ENCODE assay signal across 14 cellular contexts in genomic region chr6:63507096-63507495, GRCh38.
DNase-seq lines count a peak whose midpoint lies in the region; ATAC-seq, FAIRE-seq and TF ChIP-seq lines count a peak whose summit lies in the region.
"Had no signal": no experiment of that assay in that cellular context is flagged by ENCODE, and none has a peak within 500 bp of the region (broad histone marks: within the 10 kb centered on the region; RNA-seq: fewer than 3 reads in every experiment).

No MANE protein-coding gene starts in this region.

- H3K27me3 ChIP-seq in H1 (replicated peaks in 1 of 4; ENCODE audit: control insufficient read depth in 3 of 4, extremely low read depth in 1 of 4, insufficient read depth in 3 of 4, low read length in 3 of 4) (no peaks in the 10 kb centered on the region), PC-3 (ENCODE audit: low read length) (no peaks in the 10 kb centered on the region)
- no peaks in the 10 kb centered on the region for H3K27me3 ChIP-seq in effector memory CD4-positive, alpha-beta T cell (replicated peaks; ENCODE audit: control insufficient read depth, insufficient read depth, low read length, poor library complexity, severe bottlenecking)

- peak overlapping the region in 1 of 2 experiments; percentile 36; a peak in 4 of 6 replicates for H3K27ac ChIP-seq in A549
- no peak overlapping the region for H3K27ac ChIP-seq in H1 (ENCODE audit: low read depth, low read length)
- no peak overlapping the region for H3K27ac ChIP-seq in effector memory CD4-positive, alpha-beta T cell (ENCODE audit: insufficient read depth, low read length, poor library complexity, severe bottlenecking)
- no peak overlapping the region for H3K27ac ChIP-seq in PC-3 (ENCODE audit: low read length)
- H3K27ac ChIP-seq: SK-N-MC had no signal

- DNase-seq in A549 (ENCODE audit: low read depth in 1 of 2, low spot score in 1 of 2) (no peak), GM12892 (ENCODE audit: insufficient read length) (no peak), NAMALWA (ENCODE audit: low spot score) (peak; percentile 7), H1 (ENCODE audit: low read depth in 1 of 2, low spot score in 2 of 2) (no peak), PC-3 (no peak)
- no peak for DNase-seq in effector memory CD4-positive, alpha-beta T cell
- DNase-seq: Caco-2; DMS153; NCI-H187 treated with DMSO at 0.1 percent for 48 hours; NCI-H69; NK-92 treated with Interleukin-12 subunit alpha and Interleukin-12 subunit beta, amount 100 ng/mL, for 24 hours had no signal

- H2BK12ac ChIP-seq in H1 (ENCODE audit: low read depth, low read length) = no peak overlapping the region

- CTCF ChIA-PET in A549 (lab: Yijun Ruan, JAX) (no interaction called here), H1 (lab: Charles Lee; ENCODE audit: partially characterized antibody) (no interaction called here), PC-3 (lab: Charles Lee) (no interaction called here)

- no peaks in the 10 kb centered on the region for H3K9me3 ChIP-seq in A549
- no peaks in the 10 kb centered on the region for H3K9me3 ChIP-seq in H1 (ENCODE audit: insufficient read depth in 2 of 2, low read depth in 1 of 2, low read length in 1 of 2)
- no peaks in the 10 kb centered on the region for H3K9me3 ChIP-seq in effector memory CD4-positive, alpha-beta T cell (ENCODE audit: control insufficient read depth, low read length)
- no peaks in the 10 kb centered on the region for H3K9me3 ChIP-seq in PC-3 (ENCODE audit: low read length)
- H3K9me3 ChIP-seq: Caco-2 had no signal

- no peak for TF ChIP-seq POLR2A in A549 (IDR thresholded peaks at IDR 0.05; ENCODE audit: low read length)
- TF ChIP-seq POLR2A in GM12892 (IDR thresholded peaks at IDR 0.05; ENCODE audit: low read depth, low read length) = no peak
- TF ChIP-seq POLR2A in H1 (IDR thresholded peaks at IDR 0.05; ENCODE audit: control extremely low read depth in 1 of 2, low read depth in 2 of 2, low read length in 2 of 2) = no peak

- H3K79me2 ChIP-seq in H1 (ENCODE audit: control insufficient read depth in 1 of 2, insufficient read depth in 2 of 2, low read length in 2 of 2) (no peaks in the 10 kb centered on the region), PC-3 (ENCODE audit: low read length) (no peaks in the 10 kb centered on the region)

- no peak overlapping the region for H4K8ac ChIP-seq in H1 (ENCODE audit: extremely low read depth, insufficient read depth, low read length)

- H2AFZ ChIP-seq in H1 (ENCODE audit: low read length) (0 out of 2 replicates have a peak overlapping the region, but pooled peaks have one; percentile 7), PC-3 (ENCODE audit: low read length) (no peak overlapping the region)

- H3K4me2 ChIP-seq in A549 (no peak overlapping the region), H1 (ENCODE audit: insufficient read depth in 1 of 2, low read depth in 2 of 2, low read length in 2 of 2) (no peak overlapping the region), PC-3 (ENCODE audit: low read length) (no peak overlapping the region)

- no peak overlapping the region for H4K91ac ChIP-seq in H1 (replicated peaks; ENCODE audit: insufficient read length, low read length)

- H3K18ac ChIP-seq in H1 (ENCODE audit: extremely low read depth, low read length) = no peak overlapping the region

- no peak overlapping the region for H3K23ac ChIP-seq in H1 (ENCODE audit: insufficient read length)

- FAIRE-seq in A549 (lab: Jason Lieb, UNC) (no peak), GM12892 (lab: Jason Lieb, UNC) (peak; percentile 78), H1 (lab: Jason Lieb, UNC) (no peak)
- FAIRE-seq: H54 had no signal

- H2BK120ac ChIP-seq in H1 (replicated peaks; ENCODE audit: low read depth, low read length) = no peak overlapping the region

- no peaks in the 10 kb centered on the region for H3K79me1 ChIP-seq in H1 (ENCODE audit: low read depth, low read length)

- TF ChIP-seq EP300 in A549 (IDR thresholded peaks at IDR 0.05) = no peak
- TF ChIP-seq EP300 in H1 (IDR thresholded peaks at IDR 0.05; ENCODE audit: borderline replicate concordance in 1 of 2, low read depth in 2 of 2, low read length in 2 of 2) = no peak

- intact Hi-C loops in PC-3 (cut with micrococcal nuclease) = no loop called here

- no peaks in the 10 kb centered on the region for H3K9me2 ChIP-seq in PC-3 (replicated peaks; ENCODE audit: low read length)

- H3K23me2 ChIP-seq in H1 (ENCODE audit: low read depth, low read length) = no peaks in the 10 kb centered on the region

- H3K4ac ChIP-seq in H1 (replicated peaks; ENCODE audit: insufficient read length, low read depth, low read length) = no peak overlapping the region

- H3K4me1 ChIP-seq in A549 = peaks cover 43% of the 10 kb centered on the region
- no peaks in the 10 kb centered on the region for H3K4me1 ChIP-seq in H1 (replicated peaks in 1 of 4; ENCODE audit: control insufficient read depth in 3 of 4, insufficient read depth in 4 of 4, low read length in 3 of 4)
- H3K4me1 ChIP-seq in effector memory CD4-positive, alpha-beta T cell (ENCODE audit: control insufficient read depth, insufficient read depth, low read length, poor library complexity, severe bottlenecking) = no peaks in the 10 kb centered on the region
- peaks cover 10% of the 10 kb centered on the region for H3K4me1 ChIP-seq in PC-3 (ENCODE audit: insufficient read depth, low read length)

- TF ChIP-seq RAD21 in A549 (conservative IDR thresholded peaks at IDR 0.05 in 1 of 2, IDR thresholded peaks at IDR 0.05 in 1 of 2) (peak; percentile 21 to 49; a peak in 2 of 5 replicates), H1 (IDR thresholded peaks at IDR 0.05 in 1 of 2, conservative IDR thresholded peaks at IDR 0.05 in 1 of 2; ENCODE audit: low read depth in 2 of 2, low read length in 2 of 2) (peak in 1 of 2 experiments; percentile 19; a peak in 1 of 4 replicates)

- POLR2A ChIA-PET in A549 (lab: Yijun Ruan, JAX) = no interaction called here
- POLR2A ChIA-PET in H1 (lab: Charles Lee; ENCODE audit: partially characterized antibody) = no interaction called here
- POLR2A ChIA-PET in PC-3 (lab: Charles Lee; ENCODE audit: unreplicated experiment) = no interaction called here

- no peaks in the 10 kb centered on the region for H3F3A ChIP-seq in PC-3 (ENCODE audit: low read length, unreplicated experiment)

- no peak overlapping the region for H3K4me3 ChIP-seq in A549
- H3K4me3 ChIP-seq in H1 (ENCODE audit: extremely low read depth in 1 of 4, insufficient read depth in 2 of 4, low read depth in 3 of 4, low read length in 4 of 4) = no peak overlapping the region
- H3K4me3 ChIP-seq in effector memory CD4-positive, alpha-beta T cell (ENCODE audit: insufficient read depth, low read depth, low read length, poor library complexity, severe bottlenecking) = no peak overlapping the region
- H3K4me3 ChIP-seq in PC-3 (ENCODE audit: low read length) = no peak overlapping the region
- H3K4me3 ChIP-seq: SK-N-MC had no signal

- no peak overlapping the region for H3K56ac ChIP-seq in H1 (replicated peaks; ENCODE audit: insufficient read length, low read depth, low read length)

- no peak overlapping the region for H3K14ac ChIP-seq in H1 (ENCODE audit: insufficient read length)

- no peak overlapping the region for H2BK15ac ChIP-seq in H1 (ENCODE audit: low read length)

- TF ChIP-seq CTCF in A549 (IDR thresholded peaks at IDR 0.05) (no peak), H1 (IDR thresholded peaks at IDR 0.05; ENCODE audit: control extremely low read depth in 1 of 3, insufficient read depth in 1 of 3, low read depth in 1 of 3, low read length in 3 of 3) (no peak), PC-3 (conservative IDR thresholded peaks at IDR 0.05; ENCODE audit: low read depth, low read length) (no peak)

- H3K36me3 ChIP-seq in H1 (ENCODE audit: control insufficient read depth in 2 of 4, insufficient read depth in 4 of 4, low read length in 3 of 4) (no peaks in the 10 kb centered on the region), PC-3 (ENCODE audit: low read depth, low read length) (no peaks in the 10 kb centered on the region)
- H3K36me3 ChIP-seq in effector memory CD4-positive, alpha-beta T cell (ENCODE audit: control insufficient read depth, insufficient read depth, low read length) = no peaks in the 10 kb centered on the region

- H2BK20ac ChIP-seq in H1 (ENCODE audit: low read length) = no peak overlapping the region

- H4K20me1 ChIP-seq in H1 (replicated peaks in 1 of 2; ENCODE audit: control insufficient read depth in 1 of 2, insufficient read depth in 2 of 2, low read length in 2 of 2) (peaks cover 0 to 1% of the 10 kb centered on the region in 2 experiments), PC-3 (ENCODE audit: low read length) (no peaks in the 10 kb centered on the region)

- H3K9ac ChIP-seq in H1 (replicated peaks in 1 of 4; ENCODE audit: extremely low read depth in 1 of 4, low read depth in 3 of 4, low read length in 3 of 4) (no peak overlapping the region), PC-3 (ENCODE audit: low read length) (no peak overlapping the region)

- no peak overlapping the region for H4K5ac ChIP-seq in H1 (ENCODE audit: insufficient read length, low read depth, low read length)

- H2BK5ac ChIP-seq in H1 (ENCODE audit: low read depth, low read length) = no peak overlapping the region

- WGBS in A549 (ENCODE audit: missing lambda C conversion rate) = 86% methylated on average over 3 of the region's 3 CpGs
- 90% methylated on average over 3 of the region's 3 CpGs; no CpG with 5 or more reads in 1 of the 2 experiments for WGBS in H1 (ENCODE audit: extremely low coverage in 1 of 2, insufficient coverage in 1 of 2, insufficient read length in 1 of 2, insufficient replicate concordance in 2 of 2, low coverage in 1 of 2, low lambda C conversion rate in 2 of 2, missing lambda C conversion rate in 1 of 2), 2 experiments

- no TSS peak for BruUV-seq in PC-3 (replicated peaks; lab: Mats Ljungman, UMichigan)

- ATAC-seq in A549 (peak in 1 of 2 experiments; percentile 39; a peak in 3 of 6 replicates), PC-3 (no peak), HG03045 (IDR thresholded peaks at IDR 0.05; ENCODE audit: unreplicated experiment) (no peak)

- no peak overlapping the region for H2AK5ac ChIP-seq in H1 (ENCODE audit: low read depth, low read length)

TF ChIP-seq in A549, 52 proteins besides CTCF, POLR2A, EP300 and RAD21 (continues in another document):
- TF ChIP-seq SMC3 (IDR thresholded peaks at IDR 0.05) = no peak
- TF ChIP-seq CBX2 (IDR thresholded peaks at IDR 0.05; ENCODE audit: borderline replicate concordance, low read depth) = no peak

TF ChIP-seq in H1, 55 proteins besides CTCF, POLR2A, EP300 and RAD21:
- no peak for TF ChIP-seq POU5F1 (IDR thresholded peaks at IDR 0.05; ENCODE audit: low read depth, low read length)
- TF ChIP-seq E2F6 (IDR thresholded peaks at IDR 0.05) = no peak
- no peak for TF ChIP-seq SIN3A (conservative IDR thresholded peaks at IDR 0.05 in 1 of 2, IDR thresholded peaks at IDR 0.05 in 1 of 2; ENCODE audit: low read depth in 1 of 2, low read length in 2 of 2)
TF ChIP-seq in H1: peak in this region for 0.
